Comparison of ENCODE assay signal across 2 cellular contexts in the genomic region with DNA sequence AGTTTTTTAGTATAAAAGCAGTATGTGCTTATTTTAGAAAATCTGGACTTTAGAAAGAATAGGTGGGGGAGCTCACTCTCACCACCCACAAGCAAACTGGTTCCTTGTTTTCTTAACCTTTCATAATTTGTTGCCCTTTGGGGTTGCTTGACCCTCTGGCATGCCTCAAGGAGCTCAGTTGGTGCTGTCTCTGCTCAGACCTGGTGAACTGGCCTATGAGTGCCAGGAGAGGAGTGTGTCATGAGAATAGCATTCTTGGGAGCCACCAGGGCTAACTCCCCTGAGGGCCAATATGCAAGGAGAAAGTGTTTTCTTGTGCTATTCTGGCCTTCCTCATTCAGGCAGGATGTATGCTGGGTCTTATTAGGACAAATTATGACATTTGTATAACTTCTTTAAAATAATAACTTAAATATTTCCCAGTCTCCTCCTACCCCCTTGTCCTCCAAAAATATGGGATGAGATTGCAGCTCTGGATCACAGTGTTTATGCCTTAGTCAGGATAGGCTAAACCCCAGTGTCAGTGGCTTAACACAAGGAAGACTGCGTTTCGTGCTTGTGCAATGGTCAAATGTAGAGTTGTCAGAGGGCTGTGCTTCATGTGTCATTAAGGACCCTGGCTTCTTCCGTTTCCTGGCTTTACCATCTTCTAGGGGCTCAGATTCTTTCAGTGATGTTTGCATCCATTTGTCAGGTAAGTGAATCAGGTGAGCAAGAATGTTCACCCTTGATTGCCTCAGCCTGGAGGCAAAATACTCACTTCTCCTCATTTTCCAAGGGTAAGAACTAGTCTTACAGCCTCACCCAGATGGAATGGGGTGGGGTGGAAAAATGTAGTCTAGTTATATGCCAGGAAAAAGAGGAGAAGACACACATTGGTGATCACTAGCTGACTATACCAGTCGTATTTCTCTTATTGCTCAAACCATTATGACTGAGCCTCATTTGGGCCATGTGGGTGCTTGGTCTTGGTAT.
TF ChIP-seq lines count a peak whose summit lies in the region.

No MANE protein-coding gene starts in this region.

TF ChIP-seq in A549, 52 proteins besides CTCF, POLR2A, EP300 and RAD21 (continued from another document):
- TF ChIP-seq CEBPB (IDR thresholded peaks at IDR 0.05) (0 out of 4 replicates have a peak, but pooled peaks of 1 of the 2 experiments have one; percentile 5), RFX5 (IDR thresholded peaks at IDR 0.05) (no peak), PHF8 (IDR thresholded peaks at IDR 0.05; ENCODE audit: borderline replicate concordance, low read depth) (no peak), FOXS1 (CRISPR knock-in tag; IDR thresholded peaks at IDR 0.05) (0 out of 2 replicates have a peak, but pooled peaks have one; percentile 64), BHLHE40 (IDR thresholded peaks at IDR 0.05; ENCODE audit: low read depth, low read length) (no peak)
- TF ChIP-seq, protein P1, sequence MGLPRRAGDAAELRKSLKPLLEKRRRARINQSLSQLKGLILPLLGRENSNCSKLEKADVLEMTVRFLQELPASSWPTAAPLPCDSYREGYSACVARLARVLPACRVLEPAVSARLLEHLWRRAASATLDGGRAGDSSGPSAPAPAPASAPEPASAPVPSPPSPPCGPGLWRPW (IDR thresholded peaks at IDR 0.05): no peak

TF ChIP-seq in IMR-90, 13 proteins besides CTCF, POLR2A, EP300 and RAD21 (continued from another document):
- TF ChIP-seq RFX5 (IDR thresholded peaks at IDR 0.05; ENCODE audit: low read depth, low read length) (no peak), BHLHE40 (IDR thresholded peaks at IDR 0.05; ENCODE audit: low read depth, low read length) (no peak), MXI1 (IDR thresholded peaks at IDR 0.05; ENCODE audit: borderline replicate concordance, low read depth, low read length) (no peak), MAFK (IDR thresholded peaks at IDR 0.05; ENCODE audit: low read depth, low read length) (no peak), SMC3 (IDR thresholded peaks at IDR 0.05; ENCODE audit: low read depth, low read length) (no peak), CHD1 (IDR thresholded peaks at IDR 0.05; ENCODE audit: low read depth, low read length) (no peak)
- TF ChIP-seq, protein P2, sequence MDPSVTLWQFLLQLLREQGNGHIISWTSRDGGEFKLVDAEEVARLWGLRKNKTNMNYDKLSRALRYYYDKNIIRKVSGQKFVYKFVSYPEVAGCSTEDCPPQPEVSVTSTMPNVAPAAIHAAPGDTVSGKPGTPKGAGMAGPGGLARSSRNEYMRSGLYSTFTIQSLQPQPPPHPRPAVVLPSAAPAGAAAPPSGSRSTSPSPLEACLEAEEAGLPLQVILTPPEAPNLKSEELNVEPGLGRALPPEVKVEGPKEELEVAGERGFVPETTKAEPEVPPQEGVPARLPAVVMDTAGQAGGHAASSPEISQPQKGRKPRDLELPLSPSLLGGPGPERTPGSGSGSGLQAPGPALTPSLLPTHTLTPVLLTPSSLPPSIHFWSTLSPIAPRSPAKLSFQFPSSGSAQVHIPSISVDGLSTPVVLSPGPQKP (IDR thresholded peaks at IDR 0.05; ENCODE audit: borderline replicate concordance, low read depth, low read length): no peak
- TF ChIP-seq, protein P3, sequence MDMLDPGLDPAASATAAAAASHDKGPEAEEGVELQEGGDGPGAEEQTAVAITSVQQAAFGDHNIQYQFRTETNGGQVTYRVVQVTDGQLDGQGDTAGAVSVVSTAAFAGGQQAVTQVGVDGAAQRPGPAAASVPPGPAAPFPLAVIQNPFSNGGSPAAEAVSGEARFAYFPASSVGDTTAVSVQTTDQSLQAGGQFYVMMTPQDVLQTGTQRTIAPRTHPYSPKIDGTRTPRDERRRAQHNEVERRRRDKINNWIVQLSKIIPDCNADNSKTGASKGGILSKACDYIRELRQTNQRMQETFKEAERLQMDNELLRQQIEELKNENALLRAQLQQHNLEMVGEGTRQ (IDR thresholded peaks at IDR 0.05; ENCODE audit: low read depth, low read length): no peak
